In genomic region chr17:6248061-6248460, GRCh38 we compare ENCODE assay signal across 2 cellular contexts.
TF ChIP-seq lines count a peak whose summit lies in the region.

No MANE protein-coding gene starts in this region.

TF ChIP-seq in HepG2, 621 proteins besides CTCF, POLR2A, EP300 and RAD21 (continued from another document):
- TF ChIP-seq ZBTB40 (IDR thresholded peaks at IDR 0.05) (0 out of 2 replicates have a peak, but pooled peaks have one; percentile 40), ZBTB40 (CRISPR knock-in tag; IDR thresholded peaks at IDR 0.05) (peak; percentile 80), HNRNPL (IDR thresholded peaks at IDR 0.05; ENCODE audit: low read depth, low read length) (no peak)

TF ChIP-seq in GM12878, 131 proteins besides CTCF, POLR2A, EP300 and RAD21 (continued from another document):
- TF ChIP-seq ZBTB40 (IDR thresholded peaks at IDR 0.05; ENCODE audit: borderline replicate concordance), result peak; percentile 67
- TF ChIP-seq ZSCAN29 (IDR thresholded peaks at IDR 0.05), result no peak
- TF ChIP-seq GABPA (IDR thresholded peaks at IDR 0.05; ENCODE audit: low read depth), result no peak
- no peak for TF ChIP-seq YY1 (IDR thresholded peaks at IDR 0.05; ENCODE audit: low read depth, low read length)
- TF ChIP-seq CHD4 (IDR thresholded peaks at IDR 0.05), result no peak
- no peak for TF ChIP-seq SRF (IDR thresholded peaks at IDR 0.05; ENCODE audit: low read depth in 2 of 2, low read length in 2 of 2)
